ENCODE assay signal across 8 cellular contexts in the genomic region with DNA sequence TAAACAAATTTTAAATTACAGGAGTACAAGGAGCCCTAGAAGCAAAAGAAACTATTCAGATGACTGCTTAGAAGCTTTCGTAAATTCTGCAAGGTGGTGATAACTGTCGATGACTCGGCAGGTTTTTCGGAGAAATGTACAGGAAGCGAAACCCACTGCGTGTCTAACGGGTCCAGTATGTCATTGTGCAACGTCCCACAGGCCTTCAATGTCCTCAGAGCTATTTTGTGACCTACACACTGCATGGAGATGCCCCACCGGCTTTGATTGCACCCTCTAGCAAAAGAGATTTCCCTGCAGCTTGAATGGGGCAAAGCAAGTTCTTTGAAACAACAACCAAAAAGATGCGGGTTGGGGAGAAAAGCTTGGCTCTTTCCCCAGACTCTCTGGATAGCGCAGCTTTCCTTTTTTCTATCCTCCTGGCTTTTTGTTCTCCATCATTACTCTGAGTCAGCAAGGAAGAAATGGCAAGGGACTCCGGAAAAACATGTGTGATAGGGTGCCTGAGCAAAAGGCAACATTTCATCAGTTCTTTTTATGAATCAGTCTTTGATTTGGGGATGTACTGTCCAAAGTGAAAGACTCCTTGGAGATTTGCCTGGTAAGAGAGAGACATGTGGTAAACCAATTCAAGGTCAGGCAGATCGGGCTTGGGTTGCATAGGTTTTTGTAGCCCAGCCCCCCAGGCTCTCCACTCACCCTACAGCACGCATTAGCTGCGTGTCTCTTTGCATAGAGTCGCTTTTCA.
DNase-seq lines count a peak whose midpoint lies in the region; ATAC-seq and TF ChIP-seq lines count a peak whose summit lies in the region.

No MANE protein-coding gene starts in this region.

- no peak overlapping the region for H3K4me2 ChIP-seq in mammary epithelial cell (ENCODE audit: insufficient read depth, low read depth, low read length)

- H3K27me3 Mint-ChIP-seq in CD8-positive, alpha-beta T cell (ENCODE audit: low read depth), result no peaks in the 10 kb centered on the region
- no peaks in the 10 kb centered on the region for H3K27me3 Mint-ChIP-seq in T-helper 1 cell treated with Interleukin-12 subunit alpha and Interleukin-12 subunit beta and Interleukin-4 antibody, amounts not matched to agents 30 μg/mL and 1 μg/mL, for 36 hours (ENCODE audit: low read depth)
- peaks cover 0 to 5% of the 10 kb centered on the region in 2 donors for H3K27me3 Mint-ChIP-seq in stimulated activated naive B cell treated with anti-CD40 and anti-IgM and Interleukin-4, amounts not matched to agents 10 μg/mL and 1 μg/mL and 100 μg/mL, for 72 hours

- POLR2A ChIA-PET in CD8-positive, alpha-beta T cell (lab: Charles Lee), result interaction anchor here (1.0 to 1.3 kb wide), 4 partner anchors 11 to 110 kb away, joined by 3 to 8 read pairs (median 3); no protein-coding TSS in a partner anchor

- CTCF ChIA-PET in CD8-positive, alpha-beta T cell (lab: Charles Lee), result interaction anchor here (0.6 to 1.8 kb wide), 3 partner anchors 9 to 772 kb away, joined by 3 to 5 read pairs (median 4); no protein-coding TSS in a partner anchor
- CTCF ChIA-PET in mammary epithelial cell (lab: Charles Lee; ENCODE audit: low non-redundant PET), result no interaction called here

- intact Hi-C loops in CD8-positive, alpha-beta T cell (cut with DNase I, micrococcal nuclease), result loop anchor here in 1 of 2 experiments (5.0 kb wide), 2 partner anchors 41 to 381 kb away; no protein-coding TSS in a partner anchor
- intact Hi-C loops in mammary epithelial cell (cut with micrococcal nuclease), result no loop called here

- dilution Hi-C loops in mammary epithelial cell (cut with HindIII; ENCODE audit: low sequenced_read_pairs), result no loop called here

- DNase-seq in CD8-positive, alpha-beta T cell, result peak in 3 of 7 experiments; percentile 27 to 53 (median 31)
- DNase-seq in stimulated activated naive B cell treated with anti-CD40 and anti-IgM and Interleukin-4, amounts not matched to agents 10 μg/mL and 1 μg/mL and 100 μg/mL, for 72 hours, result peak; percentile 36
- DNase-seq in NCI-H526 (lab: John Stamatoyannopoulos, UW) (no peak), mammary epithelial cell (no peak)

- H3K36me3 Mint-ChIP-seq in CD8-positive, alpha-beta T cell, result no peaks in the 10 kb centered on the region
- H3K36me3 Mint-ChIP-seq in T-helper 1 cell treated with Interleukin-12 subunit alpha and Interleukin-12 subunit beta and Interleukin-4 antibody, amounts not matched to agents 30 μg/mL and 1 μg/mL, for 36 hours (ENCODE audit: low read depth), result peaks cover 9% of the 10 kb centered on the region
- no peaks in the 10 kb centered on the region for H3K36me3 Mint-ChIP-seq in stimulated activated naive B cell treated with anti-CD40 and anti-IgM and Interleukin-4, amounts not matched to agents 10 μg/mL and 1 μg/mL and 100 μg/mL, for 72 hours

- H3K36me3 ChIP-seq in CD8-positive, alpha-beta T cell (ENCODE audit: insufficient read depth, low read length), result no peaks in the 10 kb centered on the region
- no peaks in the 10 kb centered on the region for H3K36me3 ChIP-seq in mammary epithelial cell (ENCODE audit: insufficient read depth, low read length)

- H2AFZ ChIP-seq in mammary epithelial cell (ENCODE audit: low read depth, low read length), result no peak overlapping the region

- H3K27ac ChIP-seq in CD8-positive, alpha-beta T cell (ENCODE audit: low read depth, low read length), result peak overlapping the region; percentile 47
- no peak overlapping the region for H3K27ac ChIP-seq in mammary epithelial cell (ENCODE audit: insufficient read depth, low read depth, low read length)

- WGBS in mammary epithelial cell (ENCODE audit: low coverage, missing lambda C conversion rate), result 62% methylated on average over 15 of the region's 16 CpGs

- H3K4me1 Mint-ChIP-seq in CD8-positive, alpha-beta T cell (ENCODE audit: low read depth), result peaks cover 30% of the 10 kb centered on the region
- peaks cover 37% of the 10 kb centered on the region for H3K4me1 Mint-ChIP-seq in T-helper 1 cell treated with Interleukin-12 subunit alpha and Interleukin-12 subunit beta and Interleukin-4 antibody, amounts not matched to agents 30 μg/mL and 1 μg/mL, for 36 hours (ENCODE audit: low read depth)
- peaks cover 16 to 25% of the 10 kb centered on the region in 2 donors for H3K4me1 Mint-ChIP-seq in stimulated activated naive B cell treated with anti-CD40 and anti-IgM and Interleukin-4, amounts not matched to agents 10 μg/mL and 1 μg/mL and 100 μg/mL, for 72 hours

- no peaks in the 10 kb centered on the region for H3K9me3 Mint-ChIP-seq in CD8-positive, alpha-beta T cell
- H3K9me3 Mint-ChIP-seq in T-helper 1 cell treated with Interleukin-12 subunit alpha and Interleukin-12 subunit beta and Interleukin-4 antibody, amounts not matched to agents 30 μg/mL and 1 μg/mL, for 36 hours, result peaks cover 12% of the 10 kb centered on the region
- H3K9me3 Mint-ChIP-seq in stimulated activated naive B cell treated with anti-CD40 and anti-IgM and Interleukin-4, amounts not matched to agents 10 μg/mL and 1 μg/mL and 100 μg/mL, for 72 hours, result peaks cover 2 to 6% of the 10 kb centered on the region in 2 donors

- H3K4me3 ChIP-seq in CD8-positive, alpha-beta T cell (ENCODE audit: low read depth, low read length), result peak overlapping the region; percentile 20
- no peak overlapping the region for H3K4me3 ChIP-seq in mammary epithelial cell (replicated peaks in 1 of 3; ENCODE audit: insufficient read depth in 1 of 3, low read depth in 2 of 3, low read length in 3 of 3)

- H3K4me3 Mint-ChIP-seq in CD8-positive, alpha-beta T cell, result peak overlapping the region; percentile 74
- peak overlapping the region; percentile 66 for H3K4me3 Mint-ChIP-seq in T-helper 1 cell treated with Interleukin-12 subunit alpha and Interleukin-12 subunit beta and Interleukin-4 antibody, amounts not matched to agents 30 μg/mL and 1 μg/mL, for 36 hours
- H3K4me3 Mint-ChIP-seq in stimulated activated naive B cell treated with anti-CD40 and anti-IgM and Interleukin-4, amounts not matched to agents 10 μg/mL and 1 μg/mL and 100 μg/mL, for 72 hours, result peak overlapping the region; percentile 59 to 67

- peak overlapping the region; percentile 80 for H3K27ac Mint-ChIP-seq in CD8-positive, alpha-beta T cell
- H3K27ac Mint-ChIP-seq in T-helper 1 cell treated with Interleukin-12 subunit alpha and Interleukin-12 subunit beta and Interleukin-4 antibody, amounts not matched to agents 30 μg/mL and 1 μg/mL, for 36 hours, result peak overlapping the region; percentile 93
- H3K27ac Mint-ChIP-seq in stimulated activated naive B cell treated with anti-CD40 and anti-IgM and Interleukin-4, amounts not matched to agents 10 μg/mL and 1 μg/mL and 100 μg/mL, for 72 hours, result peak overlapping the region; percentile 91

- peak; percentile 9 for ATAC-seq in CD8-positive, alpha-beta T cell
- peak; percentile 62 for ATAC-seq in GM19328 (IDR thresholded peaks at IDR 0.05; ENCODE audit: unreplicated experiment)
- ATAC-seq in HG03159 (IDR thresholded peaks at IDR 0.05; ENCODE audit: unreplicated experiment), result peak; percentile 72
- ATAC-seq in esophagus mucosa, result peak; percentile 58
- peak; percentile 81 to 84 for ATAC-seq in stimulated activated naive B cell treated with anti-CD40 and anti-IgM and Interleukin-4, amounts not matched to agents 10 μg/mL and 1 μg/mL and 100 μg/mL, for 72 hours (replicated peaks)

- H3K27me3 ChIP-seq in CD8-positive, alpha-beta T cell (ENCODE audit: insufficient read depth, low read length), result no peaks in the 10 kb centered on the region
- H3K27me3 ChIP-seq in mammary epithelial cell (ENCODE audit: insufficient read depth, low read length), result no peaks in the 10 kb centered on the region

- no peaks in the 10 kb centered on the region for H4K20me1 ChIP-seq in mammary epithelial cell (ENCODE audit: insufficient read depth, low read length)

- TF ChIP-seq CTCF in CD8-positive, alpha-beta T cell (IDR thresholded peaks at IDR 0.05), result no peak
- no peak for TF ChIP-seq CTCF in mammary epithelial cell (conservative IDR thresholded peaks at IDR 0.05 in 1 of 2, IDR thresholded peaks at IDR 0.05 in 1 of 2; ENCODE audit: extremely low read depth in 1 of 2, insufficient read depth in 1 of 2, low read depth in 1 of 2, low read length in 2 of 2)

- H3K9me3 ChIP-seq in CD8-positive, alpha-beta T cell (ENCODE audit: low read length), result no peaks in the 10 kb centered on the region
- peaks cover 15% of the 10 kb centered on the region for H3K9me3 ChIP-seq in mammary epithelial cell (replicated peaks; ENCODE audit: insufficient read depth, low read length)

- BruUV-seq in mammary epithelial cell (replicated peaks; lab: Mats Ljungman, UMichigan), result no TSS peak

- H3K4me1 ChIP-seq in CD8-positive, alpha-beta T cell (ENCODE audit: insufficient read depth, low read length), result peaks cover 32% of the 10 kb centered on the region
- no peaks in the 10 kb centered on the region for H3K4me1 ChIP-seq in mammary epithelial cell (ENCODE audit: insufficient read depth, low read length)

- no peaks in the 10 kb centered on the region for H3K79me2 ChIP-seq in mammary epithelial cell (ENCODE audit: insufficient read depth, low read length)

- H3K9ac ChIP-seq in mammary epithelial cell (ENCODE audit: insufficient read depth, low read length), result no peak overlapping the region

- in situ Hi-C loops in mammary epithelial cell (cut with MboI; ENCODE audit: low sequenced_read_pairs in 2 of 2), result no loop called here

Comparison
In these comparisons a context has a peak if more than half of its experiments do, and no peak if none do; other contexts are left out.
1. ATAC-seq: peak in every context shown above with its lines; median percentile 82 in stimulated activated naive B cell treated with anti-CD40 and anti-IgM and Interleukin-4, amounts not matched to agents 10 μg/mL and 1 μg/mL and 100 μg/mL, for 72 hours; 72 in HG03159; 62 in GM19328; 58 in esophagus mucosa; 9 in CD8-positive, alpha-beta T cell.